Comparison of ENCODE assay signal across 13 cellular contexts in the genomic region with DNA sequence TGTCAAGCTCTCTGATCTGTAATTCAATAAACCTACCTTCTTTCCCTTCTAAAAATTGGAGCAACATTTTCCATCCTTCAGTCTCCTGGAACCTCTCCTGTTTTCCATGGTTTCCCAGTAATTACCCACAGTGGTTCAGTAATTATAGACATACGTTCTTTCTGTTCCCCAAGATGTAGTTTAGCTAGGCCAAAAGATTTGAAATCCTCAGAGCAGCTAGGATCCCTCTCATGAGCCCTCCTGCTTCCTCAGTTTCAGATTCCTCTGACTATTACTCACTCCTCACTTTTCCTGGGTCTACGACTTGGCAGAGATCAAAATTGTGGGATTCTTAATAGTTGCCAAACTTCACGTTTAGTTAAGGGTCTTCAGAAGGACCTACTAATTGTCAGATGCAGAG.
DNase-seq lines count a peak whose midpoint lies in the region; ATAC-seq and TF ChIP-seq lines count a peak whose summit lies in the region.
"Had no signal": no experiment of that assay in that cellular context is flagged by ENCODE, and none has a peak within 500 bp of the region (broad histone marks: within the 10 kb centered on the region; RNA-seq: fewer than 3 reads in every experiment).

No MANE protein-coding gene starts in this region.

- no peak overlapping the region for H3K27ac ChIP-seq in PC-3 (ENCODE audit: low read length)
- H3K27ac ChIP-seq: body of pancreas, transverse colon had no signal

- ATAC-seq in PC-3 (no peak), left colon (no peak), GM19463 (IDR thresholded peaks at IDR 0.05; ENCODE audit: unreplicated experiment) (no peak), GM19397 (IDR thresholded peaks at IDR 0.05; ENCODE audit: unreplicated experiment) (no peak), GM19324 (IDR thresholded peaks at IDR 0.05; ENCODE audit: low FRiP score, unreplicated experiment) (no peak)
- ATAC-seq: body of pancreas, GM12878 had no signal

- H3K9ac ChIP-seq in PC-3 (ENCODE audit: low read length) = no peak overlapping the region

- no peak overlapping the region for H3K4me3 Mint-ChIP-seq in osteocyte (ENCODE audit: unreplicated experiment)

- no peaks in the 10 kb centered on the region for H3K27me3 ChIP-seq in PC-3 (ENCODE audit: low read length)
- H3K27me3 ChIP-seq: body of pancreas, sigmoid colon, transverse colon had no signal

- H2AFZ ChIP-seq in PC-3 (ENCODE audit: low read length) = peak overlapping the region; percentile 49; the same call in 1 of the 2 replicates

- peaks cover 30% of the 10 kb centered on the region for H3K4me1 ChIP-seq in PC-3 (ENCODE audit: insufficient read depth, low read length)

- no peaks in the 10 kb centered on the region for H3K9me3 Mint-ChIP-seq in osteocyte (ENCODE audit: unreplicated experiment)

- peak overlapping the region; percentile 35 for H3K4me2 ChIP-seq in PC-3 (ENCODE audit: low read length)

- POLR2A ChIA-PET in PC-3 (lab: Charles Lee; ENCODE audit: unreplicated experiment) = interaction anchor here (0.6 kb wide), 1 partner anchor 11 kb away, joined by 3 read pairs; no protein-coding TSS in a partner anchor

- H3K4me3 ChIP-seq in PC-3 (ENCODE audit: low read length) (no peak overlapping the region), fibroblast of mammary gland (ENCODE audit: control insufficient read depth, low read depth, low read length) (no peak overlapping the region)
- H3K4me3 ChIP-seq: body of pancreas, GM12878, sigmoid colon, transverse colon had no signal

- CTCF ChIA-PET in PC-3 (lab: Charles Lee) = no interaction called here

- no peaks in the 10 kb centered on the region for H3K9me2 ChIP-seq in PC-3 (replicated peaks; ENCODE audit: low read length)

- no peaks in the 10 kb centered on the region for H3F3A ChIP-seq in PC-3 (ENCODE audit: low read length, unreplicated experiment)

- H3K27me3 Mint-ChIP-seq in osteocyte (ENCODE audit: unreplicated experiment) = no peaks in the 10 kb centered on the region

- TF ChIP-seq CTCF in PC-3 (conservative IDR thresholded peaks at IDR 0.05; ENCODE audit: low read depth, low read length) = no peak
- no peak for TF ChIP-seq CTCF in fibroblast of mammary gland (conservative IDR thresholded peaks at IDR 0.05; ENCODE audit: control insufficient read depth, insufficient read depth, low read depth, low read length)
- no peak for TF ChIP-seq CTCF in osteocyte (IDR thresholded peaks at IDR 0.05)

- H3K36me3 ChIP-seq in PC-3 (ENCODE audit: low read depth, low read length) = no peaks in the 10 kb centered on the region
- H3K36me3 ChIP-seq: sigmoid colon, transverse colon had no signal

- H4K20me1 ChIP-seq in PC-3 (ENCODE audit: low read length) = no peaks in the 10 kb centered on the region

- peak overlapping the region; percentile 57 for H3K27ac Mint-ChIP-seq in osteocyte (ENCODE audit: unreplicated experiment)

- peaks cover 49% of the 10 kb centered on the region for H3K4me1 Mint-ChIP-seq in osteocyte (ENCODE audit: unreplicated experiment)

- BruUV-seq in PC-3 (replicated peaks; lab: Mats Ljungman, UMichigan) = no TSS peak

- no peaks in the 10 kb centered on the region for H3K36me3 Mint-ChIP-seq in osteocyte (ENCODE audit: unreplicated experiment)

- intact Hi-C loops in PC-3 (cut with micrococcal nuclease) = no loop called here
- intact Hi-C loops in left colon (cut with DNase I, micrococcal nuclease) = no loop called here

- H3K9me3 ChIP-seq in PC-3 (ENCODE audit: low read length) = no peaks in the 10 kb centered on the region
- H3K9me3 ChIP-seq: body of pancreas, sigmoid colon, transverse colon had no signal

- peak; percentile 16 for DNase-seq in AG20443 (ENCODE audit: low spot score)
- no peak for DNase-seq in PC-3
- DNase-seq in fibroblast of mammary gland (ENCODE audit: low read depth) = peak; percentile 39
- DNase-seq in osteocyte (ENCODE audit: extremely low spot score, unreplicated experiment) = no peak
- no peak for DNase-seq in left colon
- DNase-seq: activated CD4-positive, CD25-positive, alpha-beta regulatory T cell; body of pancreas; sigmoid colon; transverse colon had no signal

- H3K79me2 ChIP-seq in PC-3 (ENCODE audit: low read length) = no peaks in the 10 kb centered on the region

Comparison
In these comparisons a context has a peak if more than half of its experiments do, and no peak if none do; other contexts are left out.
1. DNase-seq: peak in AG20443 (single experiment) and fibroblast of mammary gland (single experiment); none in PC-3 (single experiment), osteocyte (single experiment) and left colon (0 of 2).